ENCODE assay signal across 8 cellular contexts in the genomic region with DNA sequence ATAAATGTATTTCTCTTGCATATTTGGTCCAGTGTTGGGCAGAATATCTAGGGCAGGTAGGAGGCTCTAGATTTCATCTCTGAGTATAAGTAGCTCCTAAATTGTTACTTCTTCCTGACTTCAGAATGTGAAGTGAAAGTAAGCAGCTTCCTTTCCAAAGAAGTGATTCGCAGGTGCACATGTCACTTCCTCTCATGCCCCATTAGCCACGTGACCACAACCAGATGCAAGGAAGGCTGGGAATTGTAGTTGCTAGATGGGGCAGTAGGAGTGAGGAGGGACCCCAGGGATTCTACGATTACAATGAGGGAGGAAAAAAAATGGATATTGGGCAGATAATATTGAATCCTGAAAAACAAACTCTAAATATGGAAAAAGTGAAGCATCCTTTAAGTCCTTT.
DNase-seq lines count a peak whose midpoint lies in the region; ATAC-seq and TF ChIP-seq lines count a peak whose summit lies in the region.

No MANE protein-coding gene starts in this region.

- DNase-seq in EH (ENCODE audit: low read depth) (peak; percentile 44), H4 (ENCODE audit: low spot score) (peak; percentile 84), NCI-H748 (lab: John Stamatoyannopoulos, UW; ENCODE audit: unreplicated experiment) (peak; percentile 64), dermis blood vessel endothelial cell (peak; percentile 49), lower lobe of right lung (no peak), substantia nigra (lab: John Stamatoyannopoulos, UW) (no peak), gastrocnemius medialis (no peak)
- DNase-seq in activated effector memory CD4-positive, alpha-beta T cell treated with anti-CD3 and anti-CD28 coated beads, Interleukin-2, amount 50 U/mL, for 16 hours = no peak

- no peaks in the 10 kb centered on the region for H3K27me3 ChIP-seq in lower lobe of right lung (ENCODE audit: low read depth)
- H3K27me3 ChIP-seq in gastrocnemius medialis = no peaks in the 10 kb centered on the region

- H3K4me1 ChIP-seq in lower lobe of right lung (no peaks in the 10 kb centered on the region), gastrocnemius medialis (no peaks in the 10 kb centered on the region)

- H3K9me3 ChIP-seq in lower lobe of right lung = peaks cover 12% of the 10 kb centered on the region
- no peaks in the 10 kb centered on the region for H3K9me3 ChIP-seq in gastrocnemius medialis

- ATAC-seq in lower lobe of right lung (no peak), gastrocnemius medialis (no peak)

- no peak overlapping the region for H3K27ac ChIP-seq in lower lobe of right lung
- no peak overlapping the region for H3K27ac ChIP-seq in substantia nigra (ENCODE audit: low read depth, low read length, poor library complexity, severe bottlenecking)
- no peak overlapping the region for H3K27ac ChIP-seq in gastrocnemius medialis

- intact Hi-C loops in lower lobe of right lung (cut with DNase I) = no loop called here
- intact Hi-C loops in gastrocnemius medialis (cut with DNase I; ENCODE audit: low total_unique reads) = no loop called here

- no peak overlapping the region for H3K4me3 ChIP-seq in lower lobe of right lung
- H3K4me3 ChIP-seq in gastrocnemius medialis = no peak overlapping the region

- TF ChIP-seq POLR2A in gastrocnemius medialis (IDR thresholded peaks at IDR 0.05) = no peak

- in situ Hi-C loops in gastrocnemius medialis (cut with MboI; ENCODE audit: low sequenced_read_pairs in 4 of 4) = no loop called here

- H3K36me3 ChIP-seq in lower lobe of right lung (no peaks in the 10 kb centered on the region), gastrocnemius medialis (no peaks in the 10 kb centered on the region)

- TF ChIP-seq CTCF in lower lobe of right lung (IDR thresholded peaks at IDR 0.05) (no peak), gastrocnemius medialis (IDR thresholded peaks at IDR 0.05 in 4 of 5, conservative IDR thresholded peaks at IDR 0.05 in 1 of 5) (no peak)

Comparison
In these comparisons a context has a peak if more than half of its experiments do, and no peak if none do; other contexts are left out.
1. DNase-seq: peak in EH (single experiment), H4 (single experiment), NCI-H748 (single experiment) and dermis blood vessel endothelial cell (single experiment); none in lower lobe of right lung (single experiment), substantia nigra (0 of 49), gastrocnemius medialis (0 of 2) and activated effector memory CD4-positive, alpha-beta T cell treated with anti-CD3 and anti-CD28 coated beads, Interleukin-2, amount 50 U/mL, for 16 hours (single experiment).